Comparison of ENCODE assay signal across 12 cellular contexts in the genomic region with DNA sequence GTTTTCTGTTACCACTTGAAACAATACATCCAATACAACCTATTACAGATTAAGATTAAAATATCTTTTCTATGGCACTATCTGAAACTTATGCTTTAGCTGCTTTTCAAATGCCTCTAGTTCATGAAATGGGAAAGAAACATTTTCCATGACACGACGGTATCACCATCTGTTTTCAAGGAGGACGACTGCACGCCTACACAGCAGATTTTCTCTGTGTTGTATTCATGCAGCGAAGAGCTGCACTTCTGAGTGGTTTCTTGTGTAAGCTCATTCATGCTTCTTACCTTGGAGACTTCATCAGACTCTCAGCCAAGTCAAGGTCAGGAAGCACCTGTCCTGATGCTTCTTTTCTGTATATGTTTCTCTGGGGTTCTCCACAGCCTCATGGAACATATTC.
DNase-seq lines count a peak whose midpoint lies in the region; ATAC-seq lines count a peak whose summit lies in the region.
"Had no signal": no experiment of that assay in that cellular context is flagged by ENCODE, and none has a peak within 500 bp of the region (broad histone marks: within the 10 kb centered on the region; RNA-seq: fewer than 3 reads in every experiment).

No MANE protein-coding gene starts in this region.

- H3K4me1 Mint-ChIP-seq in activated CD8-positive, alpha-beta memory T cell treated with anti-CD3 and anti-CD28 coated beads, Interleukin-2, amount 10 ng/mL, durations not matched to agents 7 days and 5 days: no peaks in the 10 kb centered on the region
- H3K4me1 Mint-ChIP-seq in activated naive CD8-positive, alpha-beta T cell treated with anti-CD3 and anti-CD28 coated beads, Interleukin-2, amount 50 U/mL, for 24 hours: no peaks in the 10 kb centered on the region
- H3K4me1 Mint-ChIP-seq: CD4-positive, CD25-positive, alpha-beta regulatory T cell; GM23338 had no signal

- CTCF ChIA-PET in activated CD8-positive, alpha-beta memory T cell treated with anti-CD3 and anti-CD28 coated beads, Interleukin-2, amount 10 ng/mL, durations not matched to agents 7 days and 5 days (lab: Charles Lee): no interaction called here

- H3K4me3 Mint-ChIP-seq in activated CD8-positive, alpha-beta memory T cell treated with anti-CD3 and anti-CD28 coated beads, Interleukin-2, amount 10 ng/mL, durations not matched to agents 7 days and 5 days: no peak overlapping the region
- no peak overlapping the region for H3K4me3 Mint-ChIP-seq in activated naive CD8-positive, alpha-beta T cell treated with anti-CD3 and anti-CD28 coated beads, Interleukin-2, amount 50 U/mL, for 24 hours
- H3K4me3 Mint-ChIP-seq: CD4-positive, CD25-positive, alpha-beta regulatory T cell; GM23338 had no signal

- peaks cover 8% of the 10 kb centered on the region for H3K27me3 Mint-ChIP-seq in activated CD8-positive, alpha-beta memory T cell treated with anti-CD3 and anti-CD28 coated beads, Interleukin-2, amount 10 ng/mL, durations not matched to agents 7 days and 5 days
- no peaks in the 10 kb centered on the region for H3K27me3 Mint-ChIP-seq in activated naive CD8-positive, alpha-beta T cell treated with anti-CD3 and anti-CD28 coated beads, Interleukin-2, amount 50 U/mL, for 24 hours

- H3K27ac Mint-ChIP-seq in activated CD8-positive, alpha-beta memory T cell treated with anti-CD3 and anti-CD28 coated beads, Interleukin-2, amount 10 ng/mL, durations not matched to agents 7 days and 5 days: no peak overlapping the region
- no peak overlapping the region for H3K27ac Mint-ChIP-seq in activated naive CD8-positive, alpha-beta T cell treated with anti-CD3 and anti-CD28 coated beads, Interleukin-2, amount 50 U/mL, for 24 hours
- H3K27ac Mint-ChIP-seq: CD4-positive, CD25-positive, alpha-beta regulatory T cell; GM23338 had no signal

- ATAC-seq in activated CD8-positive, alpha-beta memory T cell treated with anti-CD3 and anti-CD28 coated beads, Interleukin-2, amount 10 ng/mL, durations not matched to agents 7 days and 5 days: no peak
- ATAC-seq in activated naive CD8-positive, alpha-beta T cell treated with anti-CD3 and anti-CD28 coated beads, Interleukin-2, amount 50 U/mL, for 24 hours: no peak
- ATAC-seq: GM12878, GM23338 had no signal

- H3K36me3 Mint-ChIP-seq in activated CD8-positive, alpha-beta memory T cell treated with anti-CD3 and anti-CD28 coated beads, Interleukin-2, amount 10 ng/mL, durations not matched to agents 7 days and 5 days: no peaks in the 10 kb centered on the region
- no peaks in the 10 kb centered on the region for H3K36me3 Mint-ChIP-seq in activated naive CD8-positive, alpha-beta T cell treated with anti-CD3 and anti-CD28 coated beads, Interleukin-2, amount 50 U/mL, for 24 hours (ENCODE audit: low read depth)
- H3K36me3 Mint-ChIP-seq: CD4-positive, CD25-positive, alpha-beta regulatory T cell had no signal

- H3K9me3 Mint-ChIP-seq in activated CD8-positive, alpha-beta memory T cell treated with anti-CD3 and anti-CD28 coated beads, Interleukin-2, amount 10 ng/mL, durations not matched to agents 7 days and 5 days (ENCODE audit: low read depth): no peaks in the 10 kb centered on the region
- no peaks in the 10 kb centered on the region for H3K9me3 Mint-ChIP-seq in activated naive CD8-positive, alpha-beta T cell treated with anti-CD3 and anti-CD28 coated beads, Interleukin-2, amount 50 U/mL, for 24 hours
- H3K9me3 Mint-ChIP-seq: GM23338 had no signal

- DNase-seq in DMS79 (lab: John Stamatoyannopoulos, UW) (peak; percentile 85), cerebellar cortex (ENCODE audit: low spot score) (peak; percentile 44), middle frontal gyrus (ENCODE audit: extremely low spot score, low spot score) (peak; percentile 57), NCI-H345 treated with DMSO at 0.1 percent for 48 hours (lab: John Stamatoyannopoulos, UW; ENCODE audit: unreplicated experiment) (no peak)
- no peak for DNase-seq in activated CD8-positive, alpha-beta memory T cell treated with anti-CD3 and anti-CD28 coated beads, Interleukin-2, amount 10 ng/mL, durations not matched to agents 7 days and 5 days
- DNase-seq in activated naive CD8-positive, alpha-beta T cell treated with anti-CD3 and anti-CD28 coated beads, Interleukin-2, amount 50 U/mL, for 24 hours: no peak
- DNase-seq: AML-193; CD4-positive, CD25-positive, alpha-beta regulatory T cell; DND-41; H7 had no signal

Comparison
In these comparisons a context has a peak if more than half of its experiments do, and no peak if none do; other contexts are left out.
1. DNase-seq: peak in DMS79 (single experiment), cerebellar cortex (single experiment) and middle frontal gyrus (single experiment); none in NCI-H345 treated with DMSO at 0.1 percent for 48 hours (single experiment), activated CD8-positive, alpha-beta memory T cell treated with anti-CD3 and anti-CD28 coated beads, Interleukin-2, amount 10 ng/mL, durations not matched to agents 7 days and 5 days (single experiment) and activated naive CD8-positive, alpha-beta T cell treated with anti-CD3 and anti-CD28 coated beads, Interleukin-2, amount 50 U/mL, for 24 hours (single experiment).